2 cellular contexts compared by ENCODE assay signal in genomic region chr19:704447-704741, GRCh38.
TF ChIP-seq lines count a peak whose summit lies in the region.

No MANE protein-coding gene starts in this region.

TF ChIP-seq in GM23338, 12 proteins besides CTCF, POLR2A, EP300 and RAD21:
- no peak for TF ChIP-seq JUNB (IDR thresholded peaks at IDR 0.05; ENCODE audit: unreplicated experiment)
- no peak for TF ChIP-seq ZNF462 (CRISPR knock-in tag; IDR thresholded peaks at IDR 0.05)
- TF ChIP-seq EZH2phosphoT487 (IDR thresholded peaks at IDR 0.05; ENCODE audit: unreplicated experiment), result no peak

TF ChIP-seq in IMR-90, 13 proteins besides CTCF, POLR2A, EP300 and RAD21:
- TF ChIP-seq RFX5 (IDR thresholded peaks at IDR 0.05; ENCODE audit: low read depth, low read length) (no peak), MXI1 (IDR thresholded peaks at IDR 0.05; ENCODE audit: borderline replicate concordance, low read depth, low read length) (no peak), RCOR1 (IDR thresholded peaks at IDR 0.05; ENCODE audit: insufficient replicate concordance, low read length) (no peak), USF2 (IDR thresholded peaks at IDR 0.05; ENCODE audit: low read depth, low read length) (no peak), NFE2L2 (IDR thresholded peaks at IDR 0.05; ENCODE audit: low read depth, low read length) (no peak), CHD1 (IDR thresholded peaks at IDR 0.05; ENCODE audit: low read depth, low read length) (no peak), SMC3 (IDR thresholded peaks at IDR 0.05; ENCODE audit: low read depth, low read length) (no peak), MAFK (IDR thresholded peaks at IDR 0.05; ENCODE audit: low read depth, low read length) (no peak), MAZ (IDR thresholded peaks at IDR 0.05; ENCODE audit: borderline replicate concordance, low read depth, low read length) (no peak), CEBPB (IDR thresholded peaks at IDR 0.05; ENCODE audit: low read depth, low read length) (no peak), BHLHE40 (IDR thresholded peaks at IDR 0.05; ENCODE audit: low read depth, low read length) (no peak), FOS (IDR thresholded peaks at IDR 0.05; ENCODE audit: low read depth, low read length) (no peak)
- TF ChIP-seq, protein P1, sequence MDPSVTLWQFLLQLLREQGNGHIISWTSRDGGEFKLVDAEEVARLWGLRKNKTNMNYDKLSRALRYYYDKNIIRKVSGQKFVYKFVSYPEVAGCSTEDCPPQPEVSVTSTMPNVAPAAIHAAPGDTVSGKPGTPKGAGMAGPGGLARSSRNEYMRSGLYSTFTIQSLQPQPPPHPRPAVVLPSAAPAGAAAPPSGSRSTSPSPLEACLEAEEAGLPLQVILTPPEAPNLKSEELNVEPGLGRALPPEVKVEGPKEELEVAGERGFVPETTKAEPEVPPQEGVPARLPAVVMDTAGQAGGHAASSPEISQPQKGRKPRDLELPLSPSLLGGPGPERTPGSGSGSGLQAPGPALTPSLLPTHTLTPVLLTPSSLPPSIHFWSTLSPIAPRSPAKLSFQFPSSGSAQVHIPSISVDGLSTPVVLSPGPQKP (IDR thresholded peaks at IDR 0.05; ENCODE audit: borderline replicate concordance, low read depth, low read length), result no peak
